Comparison of ENCODE assay signal across 18 cellular contexts in genomic region chr6:112320561-112321300, GRCh38. TPM values are rescaled to one million over a fixed set of nuclear protein-coding genes. Genes with fewer than 3 reads are reported as not detected.
"Had no signal": no experiment of that assay in that cellular context is flagged by ENCODE, and none has a peak within 500 bp of the region (broad histone marks: within the 10 kb centered on the region; RNA-seq: fewer than 3 reads in every experiment).

No MANE protein-coding gene starts in this region.

- FAIRE-seq: urothelium cell line had no signal

- H3K4me1 ChIP-seq: gastroesophageal sphincter, left ventricle myocardium inferior, tibial artery had no signal

- H3K9me3 ChIP-seq: gastroesophageal sphincter, heart left ventricle, left ventricle myocardium inferior, tibial artery had no signal

- H3K27ac ChIP-seq: brain microvascular endothelial cell, gastroesophageal sphincter, heart left ventricle, left ventricle myocardium inferior, tibial artery had no signal

- ATAC-seq: activated CD8-positive, alpha-beta T cell treated with anti-CD3 and anti-CD28 coated beads, Interleukin-2, amount 10 ng/mL, durations not matched to agents 7 days and 5 days; activated T-cell treated with anti-CD3 and anti-CD28 coated beads, Interleukin-2, amount 50 U/mL, for 4 hours; gastroesophageal sphincter; heart left ventricle; naive thymus-derived CD8-positive, alpha-beta T cell; stimulated activated naive CD8-positive, alpha-beta T cell treated with anti-CD3 and anti-CD28 coated beads, Interleukin-15, Interleukin-2, amounts not matched to agents 100 U/mL and 50 U/mL, for 24 hours had no signal

- H3K36me3 ChIP-seq: brain microvascular endothelial cell, gastroesophageal sphincter, heart left ventricle, left ventricle myocardium inferior, tibial artery had no signal

- H3K4me3 ChIP-seq: gastroesophageal sphincter, heart left ventricle, left ventricle myocardium inferior, tibial artery had no signal

- DNase-seq: activated CD4-positive, alpha-beta T cell treated with anti-CD3 and anti-CD28 coated beads, Interleukin-2, amount 10 ng/mL, durations not matched to agents 7 days and 5 days; activated CD8-positive, alpha-beta T cell treated with anti-CD3 and anti-CD28 coated beads, Interleukin-2, amount 10 ng/mL, durations not matched to agents 7 days and 5 days; activated naive CD4-positive, alpha-beta T cell treated with anti-CD3 and anti-CD28 coated beads for 36 hours; activated T-cell treated with anti-CD3 and anti-CD28 coated beads, Interleukin-2, amount 50 U/mL, for 4 hours; anterior cingulate cortex; brain microvascular endothelial cell; effector CD8-positive, alpha-beta T cell; heart left ventricle; kidney glomerular epithelial cell; left ventricle myocardium inferior; naive thymus-derived CD8-positive, alpha-beta T cell; stimulated activated naive CD8-positive, alpha-beta T cell treated with anti-CD3 and anti-CD28 coated beads, Interleukin-15, Interleukin-2, amounts not matched to agents 100 U/mL and 50 U/mL, for 24 hours; substantia nigra; T-helper 1 cell; T-helper 9 cell; tibial artery had no signal

- H3K27me3 ChIP-seq: brain microvascular endothelial cell, gastroesophageal sphincter, heart left ventricle, tibial artery had no signal

RNA-seq across cellular contexts. Expression of gene RFPL4B, which starts 26.4 kb away (rescaled TPM):
- total RNA-seq: activated CD4-positive, alpha-beta T cell treated with anti-CD3 and anti-CD28 coated beads, Interleukin-2, amount 10 ng/mL, durations not matched to agents 7 days and 5 days; activated CD8-positive, alpha-beta T cell treated with anti-CD3 and anti-CD28 coated beads, Interleukin-2, amount 10 ng/mL, durations not matched to agents 7 days and 5 days; activated naive CD4-positive, alpha-beta T cell treated with anti-CD3 and anti-CD28 coated beads for 36 hours; activated T-cell treated with anti-CD3 and anti-CD28 coated beads, Interleukin-2, amount 50 U/mL, for 4 hours; gastroesophageal sphincter; left ventricle myocardium inferior; naive thymus-derived CD8-positive, alpha-beta T cell had no signal
- polyA plus RNA-seq: heart left ventricle; naive thymus-derived CD8-positive, alpha-beta T cell had no signal
